9 cellular contexts compared by ENCODE assay signal in the genomic region with DNA sequence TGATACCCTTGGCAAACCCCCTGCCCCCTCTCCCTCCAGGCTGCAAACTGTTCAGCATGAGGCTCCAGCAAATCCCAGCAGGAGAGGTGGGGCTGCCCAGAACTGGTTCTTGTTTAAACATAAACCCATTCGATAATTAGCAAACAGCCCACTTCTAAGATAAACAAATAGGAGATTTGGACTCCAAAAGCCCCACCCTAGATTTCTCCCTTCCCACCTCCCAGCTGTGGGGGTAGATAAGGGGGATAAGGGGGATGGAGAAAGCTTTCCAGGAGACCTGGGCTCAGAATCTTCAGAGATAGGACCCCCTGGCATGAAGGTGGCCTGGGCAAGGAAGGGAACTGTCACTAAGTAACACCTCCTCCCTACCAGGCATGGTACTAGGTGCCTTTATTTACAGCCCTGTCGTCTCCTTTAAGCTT. TPM values are rescaled to one million over a fixed set of nuclear protein-coding genes. Genes with fewer than 3 reads are reported as not detected.
DNase-seq lines count a peak whose midpoint lies in the region; ATAC-seq, FAIRE-seq and TF ChIP-seq lines count a peak whose summit lies in the region.
"Had no signal": no experiment of that assay in that cellular context is flagged by ENCODE, and none has a peak within 500 bp of the region (broad histone marks: within the 10 kb centered on the region; RNA-seq: fewer than 3 reads in every experiment).

No MANE protein-coding gene starts in this region.

- no peaks in the 10 kb centered on the region for H3K9me3 ChIP-seq in A549
- H3K9me3 ChIP-seq in mammary epithelial cell (replicated peaks; ENCODE audit: insufficient read depth, low read length): no peaks in the 10 kb centered on the region
- H3K9me3 ChIP-seq in BE2C: no peaks in the 10 kb centered on the region
- no peaks in the 10 kb centered on the region for H3K9me3 ChIP-seq in CD4-positive, alpha-beta memory T cell (ENCODE audit: control insufficient read depth in 1 of 2, low read length in 2 of 2)
- no peaks in the 10 kb centered on the region for H3K9me3 ChIP-seq in OCI-LY7 (ENCODE audit: low read length)

- 6% methylated on average over 2 of the region's 2 CpGs for WGBS in A549 (ENCODE audit: missing lambda C conversion rate)
- WGBS in mammary epithelial cell (ENCODE audit: low coverage, missing lambda C conversion rate): 36% methylated on average over 2 of the region's 2 CpGs

- H2AFZ ChIP-seq in mammary epithelial cell (ENCODE audit: low read depth, low read length) (no peak overlapping the region), OCI-LY7 (ENCODE audit: low read length) (no peak overlapping the region)

- H3K36me3 Mint-ChIP-seq in CD4-positive, alpha-beta memory T cell: no peaks in the 10 kb centered on the region

- CTCF ChIA-PET in A549 (lab: Yijun Ruan, JAX) (interaction anchor here (1.1 to 8.9 kb wide), 9 partner anchors 8 to 428 kb away, joined by 3 to 82 read pairs (median 6); partner anchors contain the start of gene SYS1), mammary epithelial cell (lab: Charles Lee; ENCODE audit: low non-redundant PET) (interaction anchor here (0.6 kb wide), 1 partner anchor 890 kb away, joined by 3 read pairs; no protein-coding TSS in a partner anchor), OCI-LY7 (lab: Charles Lee; ENCODE audit: unreplicated experiment) (no interaction called here)
- CTCF ChIA-PET in CD4-positive, alpha-beta memory T cell (lab: Charles Lee; ENCODE audit: partially characterized antibody): interaction anchor here (1.2 to 1.4 kb wide), 2 partner anchors 19 to 93 kb away, joined by 4 read pairs; no protein-coding TSS in a partner anchor

- H3K4me2 ChIP-seq in A549 (peak overlapping the region; percentile 98), mammary epithelial cell (ENCODE audit: insufficient read depth, low read depth, low read length) (peak overlapping the region; percentile 93), OCI-LY7 (ENCODE audit: low read length) (no peak overlapping the region)

- in situ Hi-C loops in mammary epithelial cell (cut with MboI; ENCODE audit: low sequenced_read_pairs in 2 of 2): no loop called here

- H3K27ac ChIP-seq in A549 (peak overlapping the region; percentile 82 to 96), mammary epithelial cell (ENCODE audit: insufficient read depth, low read depth, low read length) (peak overlapping the region; percentile 96), OCI-LY7 (ENCODE audit: low read depth, low read length, poor library complexity, severe bottlenecking) (no peak overlapping the region)
- no peak overlapping the region for H3K27ac ChIP-seq in CD4-positive, alpha-beta memory T cell (ENCODE audit: low read depth, low read length)

- no peak overlapping the region for H3K4me3 Mint-ChIP-seq in CD4-positive, alpha-beta memory T cell

- intact Hi-C loops in mammary epithelial cell (cut with micrococcal nuclease) (no loop called here), OCI-LY7 (cut with micrococcal nuclease; ENCODE audit: unreplicated experiment) (no loop called here)
- intact Hi-C loops in CD4-positive, alpha-beta memory T cell (cut with micrococcal nuclease): no loop called here

- TF ChIP-seq EP300 in A549 (IDR thresholded peaks at IDR 0.05): no peak
- TF ChIP-seq EP300 in Ishikawa (IDR thresholded peaks at IDR 0.05; ENCODE audit: borderline replicate concordance): no peak

- H3K4me1 Mint-ChIP-seq in CD4-positive, alpha-beta memory T cell: peaks cover 3 to 36% (median 17%) of the 10 kb centered on the region in 4 donors

- TF ChIP-seq POLR2A in A549 (IDR thresholded peaks at IDR 0.05; ENCODE audit: low read length): no peak

- peak overlapping the region; percentile 14; the same call in 2 of the 3 replicates for H3K4me3 ChIP-seq in A549
- H3K4me3 ChIP-seq in mammary epithelial cell (replicated peaks in 1 of 3; ENCODE audit: insufficient read depth in 1 of 3, low read depth in 2 of 3, low read length in 3 of 3): peak overlapping the region; percentile 4 to 87 (median 20)
- no peak overlapping the region for H3K4me3 ChIP-seq in BE2C (ENCODE audit: low read depth, low read length)
- H3K4me3 ChIP-seq in CD4-positive, alpha-beta memory T cell (ENCODE audit: low read length in 2 of 2): no peak overlapping the region
- no peak overlapping the region for H3K4me3 ChIP-seq in OCI-LY7 (ENCODE audit: low read depth, low read length, poor library complexity, severe bottlenecking)

- no peaks in the 10 kb centered on the region for H3K9me2 ChIP-seq in OCI-LY7 (ENCODE audit: insufficient read depth, low read length)

- H3K36me3 ChIP-seq in mammary epithelial cell (ENCODE audit: insufficient read depth, low read length) (peaks cover 13% of the 10 kb centered on the region), BE2C (no peaks in the 10 kb centered on the region), OCI-LY7 (ENCODE audit: insufficient read depth, low read length) (no peaks in the 10 kb centered on the region)
- no peaks in the 10 kb centered on the region for H3K36me3 ChIP-seq in CD4-positive, alpha-beta memory T cell (ENCODE audit: insufficient read depth, low read length)

- POLR2A ChIA-PET in A549 (lab: Yijun Ruan, JAX): interaction anchor here (0.5 to 1.4 kb wide), 3 partner anchors 12 to 429 kb away, joined by 3 to 7 read pairs (median 6); partner anchors contain the start of gene PIGT
- POLR2A ChIA-PET in CD4-positive, alpha-beta memory T cell (lab: Charles Lee; ENCODE audit: partially characterized antibody): no interaction called here
- POLR2A ChIA-PET in OCI-LY7 (lab: Charles Lee): no interaction called here

- no peaks in the 10 kb centered on the region for H3K27me3 Mint-ChIP-seq in CD4-positive, alpha-beta memory T cell

- TF ChIP-seq CTCF in A549 (IDR thresholded peaks at IDR 0.05) (no peak), mammary epithelial cell (conservative IDR thresholded peaks at IDR 0.05 in 1 of 2, IDR thresholded peaks at IDR 0.05 in 1 of 2; ENCODE audit: extremely low read depth in 1 of 2, insufficient read depth in 1 of 2, low read depth in 1 of 2, low read length in 2 of 2) (no peak), BE2C (IDR thresholded peaks at IDR 0.05; ENCODE audit: low read depth, low read length) (no peak), OCI-LY7 (conservative IDR thresholded peaks at IDR 0.05; ENCODE audit: low read length) (no peak)

- peak overlapping the region; percentile 99 for H3K9ac ChIP-seq in mammary epithelial cell (ENCODE audit: insufficient read depth, low read length)

- H3K9me3 Mint-ChIP-seq in CD4-positive, alpha-beta memory T cell: no peaks in the 10 kb centered on the region

- DNase-seq in A549 (ENCODE audit: low read depth in 1 of 2, low spot score in 1 of 2) (no peak), mammary epithelial cell (peak; percentile 37), mucosa of gallbladder (ENCODE audit: low spot score) (peak; percentile 67), BE2C (no peak), OCI-LY7 (ENCODE audit: low spot score) (no peak)
- no peak for DNase-seq in CD4-positive, alpha-beta memory T cell
- DNase-seq: DND-41 had no signal

- ATAC-seq in A549 (no peak), HG02642 (IDR thresholded peaks at IDR 0.05; ENCODE audit: poor library complexity, unreplicated experiment) (no peak)

- H4K20me1 ChIP-seq in mammary epithelial cell (ENCODE audit: insufficient read depth, low read length) (no peaks in the 10 kb centered on the region), OCI-LY7 (ENCODE audit: insufficient read depth, low read length) (no peaks in the 10 kb centered on the region)

- H3K79me2 ChIP-seq in mammary epithelial cell (ENCODE audit: insufficient read depth, low read length) (peaks cover 98% of the 10 kb centered on the region), OCI-LY7 (ENCODE audit: insufficient read depth, low read depth, low read length) (no peaks in the 10 kb centered on the region)

- BruUV-seq in mammary epithelial cell (replicated peaks; lab: Mats Ljungman, UMichigan) (no TSS peak), OCI-LY7 (replicated peaks; lab: Mats Ljungman, UMichigan) (no TSS peak)

- dilution Hi-C loops in mammary epithelial cell (cut with HindIII; ENCODE audit: low sequenced_read_pairs): no loop called here

- H3K27me3 ChIP-seq in mammary epithelial cell (ENCODE audit: insufficient read depth, low read length): no peaks in the 10 kb centered on the region
- no peaks in the 10 kb centered on the region; the same call in 1 of the 2 replicates for H3K27me3 ChIP-seq in BE2C
- H3K27me3 ChIP-seq in CD4-positive, alpha-beta memory T cell (ENCODE audit: insufficient read depth, low read length): no peaks in the 10 kb centered on the region

- TF ChIP-seq RAD21 in A549 (conservative IDR thresholded peaks at IDR 0.05 in 1 of 2, IDR thresholded peaks at IDR 0.05 in 1 of 2) (no peak), Ishikawa (IDR thresholded peaks at IDR 0.05; ENCODE audit: low read depth) (no peak)

- FAIRE-seq in A549 (lab: Jason Lieb, UNC): no peak

- H3K27ac Mint-ChIP-seq in CD4-positive, alpha-beta memory T cell: no peak overlapping the region

- peaks cover 91% of the 10 kb centered on the region for H3K4me1 ChIP-seq in A549
- peaks cover 81% of the 10 kb centered on the region for H3K4me1 ChIP-seq in mammary epithelial cell (ENCODE audit: insufficient read depth, low read length)
- H3K4me1 ChIP-seq in BE2C: peaks cover 30% of the 10 kb centered on the region
- H3K4me1 ChIP-seq in CD4-positive, alpha-beta memory T cell (ENCODE audit: insufficient read depth, low read length): peaks cover 25% of the 10 kb centered on the region
- peaks cover 37% of the 10 kb centered on the region for H3K4me1 ChIP-seq in OCI-LY7 (ENCODE audit: insufficient read depth, low read length, poor library complexity, severe bottlenecking)

RNA-seq across cellular contexts. Expression of gene SDC4, which starts 4.8 kb away (rescaled TPM):
- polyA plus RNA-seq in A549 (2011; rRNA removed) (27.4 and 29.0 TPM in 2 replicates), A549 (2017; fragmentation: RNase III; extraction: RNeasy Plus Mini Kit Qiagen cat#74134 plus additional on column Dnase treatment) (35.6 to 40.2 TPM (median 39.2 TPM) in 3 replicates), mammary epithelial cell (135 TPM)
- polyA plus RNA-seq in A549 (2012; cell fraction: cytosol; rRNA removed): 13.1 and 17.7 TPM in 2 replicates
- 12.6 and 21.5 TPM in 2 replicates for polyA plus RNA-seq in A549 (2012; cell fraction: nucleus; rRNA removed)
- polyA minus RNA-seq in A549 (2011; rRNA and poly(A)+ RNA removed): 43.3 and 43.7 TPM in 2 replicates
- total RNA-seq in mammary epithelial cell (100 to 1,000 TPM; 276 to 550 TPM), mucosa of gallbladder (118 TPM), OCI-LY7 (2022) (not detected in 2 replicates)
- 326 TPM for polyA minus RNA-seq in mammary epithelial cell
- 24.9 TPM for polyA plus RNA-seq in BE2C (2012; ENCODE audit: insufficient read depth, insufficient read length, low read depth)
- 1 to 10 TPM; 3.8 to 3.9 TPM for total RNA-seq in CD4-positive, alpha-beta memory T cell
- 1 to 10 TPM; 1.2 to 2.3 TPM for polyA plus RNA-seq in CD4-positive, alpha-beta memory T cell
- not detected in 2 replicates for total RNA-seq in OCI-LY7 (2014; rRNA removed; shearing (Covaris generic))

RNA-seq across cellular contexts. Expression of gene SYS1, which starts 19.5 kb away (rescaled TPM):
- polyA plus RNA-seq in A549 (2011; rRNA removed) (27.6 and 30.5 TPM in 2 replicates), A549 (2017; fragmentation: RNase III; extraction: RNeasy Plus Mini Kit Qiagen cat#74134 plus additional on column Dnase treatment) (20.2 to 20.5 TPM (median 20.2 TPM) in 3 replicates), mammary epithelial cell (35.1 TPM)
- polyA plus RNA-seq in A549 (2012; cell fraction: cytosol; rRNA removed): 46.0 and 62.2 TPM in 2 replicates
- polyA plus RNA-seq in A549 (2012; cell fraction: nucleus; rRNA removed): 54.1 and 71.4 TPM in 2 replicates
- polyA minus RNA-seq in A549 (2011; rRNA and poly(A)+ RNA removed): 47.1 and 63.5 TPM in 2 replicates
- total RNA-seq in mammary epithelial cell (10 to 100 TPM; 20.9 to 25.0 TPM), mucosa of gallbladder (41.3 TPM), OCI-LY7 (2022) (8.6 and 9.6 TPM in 2 replicates)
- 40.9 TPM for polyA minus RNA-seq in mammary epithelial cell
- 39.5 TPM for polyA plus RNA-seq in BE2C (2012; ENCODE audit: insufficient read depth, insufficient read length, low read depth)
- 10 to 100 TPM; 56.4 to 56.6 TPM for total RNA-seq in CD4-positive, alpha-beta memory T cell
- polyA plus RNA-seq in CD4-positive, alpha-beta memory T cell: 10 to 100 TPM; 24.7 to 30.2 TPM
- total RNA-seq in OCI-LY7 (2014; rRNA removed; shearing (Covaris generic)): 22.3 and 37.6 TPM in 2 replicates

RNA-seq across cellular contexts. Expression of gene TP53TG5, which starts 34.7 kb away (rescaled TPM):
- not detected in 2 replicates for polyA plus RNA-seq in A549 (2011; rRNA removed)
- not detected in 2 replicates for polyA plus RNA-seq in A549 (2012; cell fraction: cytosol; rRNA removed)
- polyA plus RNA-seq in A549 (2012; cell fraction: nucleus; rRNA removed): not detected in 2 replicates
- polyA plus RNA-seq in A549 (2017; fragmentation: RNase III; extraction: RNeasy Plus Mini Kit Qiagen cat#74134 plus additional on column Dnase treatment): not detected in 3 replicates
- polyA minus RNA-seq in A549 (2011; rRNA and poly(A)+ RNA removed): not detected in 2 replicates
- not detected for total RNA-seq in mammary epithelial cell
- not detected for polyA plus RNA-seq in mammary epithelial cell
- not detected for polyA minus RNA-seq in mammary epithelial cell
- total RNA-seq in mucosa of gallbladder: not detected
- polyA plus RNA-seq in BE2C (2012; ENCODE audit: insufficient read depth, insufficient read length, low read depth): 2.3 TPM
- total RNA-seq in CD4-positive, alpha-beta memory T cell: under 1 TPM in 1 of 2 experiments, not detected in 1; 0.36 TPM
- polyA plus RNA-seq in CD4-positive, alpha-beta memory T cell: under 1 TPM; 0.11 to 0.24 TPM
- total RNA-seq in OCI-LY7 (2014; rRNA removed; shearing (Covaris generic)): not detected in 2 replicates
- not detected in 2 replicates for total RNA-seq in OCI-LY7 (2022)

RNA-seq across cellular contexts. Expression of gene MATN4, which starts 35.4 kb away (rescaled TPM):
- polyA plus RNA-seq in A549 (2011; rRNA removed) (0.04 TPM in 1 of 2 replicates, not detected in the other), A549 (2017; fragmentation: RNase III; extraction: RNeasy Plus Mini Kit Qiagen cat#74134 plus additional on column Dnase treatment) (0.05 to 0.08 TPM (median 0.05 TPM) in 3 replicates), mammary epithelial cell (0.06 TPM)
- polyA plus RNA-seq in A549 (2012; cell fraction: cytosol; rRNA removed): 0.14 and 0.17 TPM in 2 replicates
- polyA plus RNA-seq in A549 (2012; cell fraction: nucleus; rRNA removed): 0.37 and 0.49 TPM in 2 replicates
- polyA minus RNA-seq in A549 (2011; rRNA and poly(A)+ RNA removed): not detected in 2 replicates
- total RNA-seq in mammary epithelial cell (under 1 TPM in 1 of 2 donors, not detected in 1; 0.24 TPM), mucosa of gallbladder (0.09 TPM), OCI-LY7 (2022) (0.24 TPM in 1 of 2 replicates, not detected in the other)
- not detected for polyA minus RNA-seq in mammary epithelial cell
- polyA plus RNA-seq in BE2C (2012; ENCODE audit: insufficient read depth, insufficient read length, low read depth): not detected
- not detected for total RNA-seq in CD4-positive, alpha-beta memory T cell
- not detected for polyA plus RNA-seq in CD4-positive, alpha-beta memory T cell
- total RNA-seq in OCI-LY7 (2014; rRNA removed; shearing (Covaris generic)): 0.38 TPM in 1 of 2 replicates, not detected in the other

RNA-seq across cellular contexts. Expression of gene RBPJL, which starts 36.8 kb away (rescaled TPM):
- polyA plus RNA-seq in A549 (2011; rRNA removed): not detected in 2 replicates
- 0.01 TPM in 1 of 2 replicates, not detected in the other for polyA plus RNA-seq in A549 (2012; cell fraction: cytosol; rRNA removed)
- not detected in 2 replicates for polyA plus RNA-seq in A549 (2012; cell fraction: nucleus; rRNA removed)
- not detected in 3 replicates for polyA plus RNA-seq in A549 (2017; fragmentation: RNase III; extraction: RNeasy Plus Mini Kit Qiagen cat#74134 plus additional on column Dnase treatment)
- not detected in 2 replicates for polyA minus RNA-seq in A549 (2011; rRNA and poly(A)+ RNA removed)
- not detected for total RNA-seq in mammary epithelial cell
- polyA plus RNA-seq in mammary epithelial cell: not detected
- polyA minus RNA-seq in mammary epithelial cell: not detected
- 0.26 TPM for total RNA-seq in mucosa of gallbladder
- polyA plus RNA-seq in BE2C (2012; ENCODE audit: insufficient read depth, insufficient read length, low read depth): not detected
- total RNA-seq in CD4-positive, alpha-beta memory T cell: not detected
- polyA plus RNA-seq in CD4-positive, alpha-beta memory T cell: not detected
- not detected in 2 replicates for total RNA-seq in OCI-LY7 (2014; rRNA removed; shearing (Covaris generic))
- not detected in 2 replicates for total RNA-seq in OCI-LY7 (2022)

Comparison
In these comparisons a context has a peak if more than half of its experiments do, and no peak if none do; other contexts are left out.
1. DNase-seq: peak in mammary epithelial cell (single experiment) and mucosa of gallbladder (single experiment); none in A549 (0 of 2), BE2C (single experiment), CD4-positive, alpha-beta memory T cell (0 of 5) and OCI-LY7 (single experiment).
2. H3K27ac ChIP-seq: peak in A549 (2 of 2) and mammary epithelial cell (single experiment); none in CD4-positive, alpha-beta memory T cell (single experiment) and OCI-LY7 (single experiment).
3. H3K4me3 ChIP-seq: peak in A549 (single experiment) and mammary epithelial cell (3 of 3); none in BE2C (single experiment), CD4-positive, alpha-beta memory T cell (0 of 2) and OCI-LY7 (single experiment).
4. RNA of gene SDC4, which starts 4.8 kb away (total RNA-seq): 276 to 550 TPM in mammary epithelial cell and 118 TPM in mucosa of gallbladder (single experiment); 3.8 to 3.9 TPM in CD4-positive, alpha-beta memory T cell and not detected in OCI-LY7; every median in the first group is over 10 times any median in the second.